ENCODE assay signal across 9 cellular contexts in genomic region chr19:11373885-11374448, GRCh38. TPM values are rescaled to one million over a fixed set of nuclear protein-coding genes. Genes with fewer than 3 reads are reported as not detected.
DNase-seq lines count a peak whose midpoint lies in the region; ATAC-seq and TF ChIP-seq lines count a peak whose summit lies in the region.
"Had no signal": no experiment of that assay in that cellular context is flagged by ENCODE, and none has a peak within 500 bp of the region (broad histone marks: within the 10 kb centered on the region; RNA-seq: fewer than 3 reads in every experiment).

No MANE protein-coding gene starts in this region.

- no peak overlapping the region for H3K4me3 Mint-ChIP-seq in effector memory CD8-positive, alpha-beta T cell
- H3K4me3 Mint-ChIP-seq: stimulated activated naive B cell treated with anti-CD40 and anti-IgM and Interleukin-4, amounts not matched to agents 10 μg/mL and 1 μg/mL and 100 μg/mL, for 72 hours had no signal

- H3K9ac ChIP-seq in KMS-11 = no peak overlapping the region; the same call in 1 of the 2 replicates
- no peak overlapping the region for H3K9ac ChIP-seq in mesendoderm (ENCODE audit: low read length)

- H3K36me3 Mint-ChIP-seq in effector memory CD8-positive, alpha-beta T cell (ENCODE audit: insufficient read depth) = peaks cover 6% of the 10 kb centered on the region

- no peak for ATAC-seq in HG03196 (IDR thresholded peaks at IDR 0.05; ENCODE audit: unreplicated experiment)
- ATAC-seq in effector memory CD8-positive, alpha-beta T cell (replicated peaks) = no peak

- no peak overlapping the region for H4K8ac ChIP-seq in mesendoderm (ENCODE audit: low read depth, low read length)

- no peaks in the 10 kb centered on the region for H3K9me3 Mint-ChIP-seq in effector memory CD8-positive, alpha-beta T cell

- no peak overlapping the region for H3K27ac Mint-ChIP-seq in effector memory CD8-positive, alpha-beta T cell

- H3K36me3 ChIP-seq in KMS-11 (ENCODE audit: insufficient read depth) = no peaks in the 10 kb centered on the region
- H3K36me3 ChIP-seq in mesendoderm (ENCODE audit: control insufficient read depth, insufficient read depth, low read length) = no peaks in the 10 kb centered on the region

- no peaks in the 10 kb centered on the region for H4K20me1 ChIP-seq in KMS-11 (ENCODE audit: insufficient read depth)

- no CpG with 5 or more reads among the region's 11 CpGs for WGBS in mesendoderm (ENCODE audit: extremely low coverage, insufficient coverage, low lambda C conversion rate)

- H4K5ac ChIP-seq in mesendoderm (ENCODE audit: low read length) = no peak overlapping the region

- H2AFZ ChIP-seq in KMS-11 (ENCODE audit: low read depth) = peak overlapping the region; percentile 58

- no peak overlapping the region for H2AK5ac ChIP-seq in mesendoderm (ENCODE audit: low read length)

- TF ChIP-seq CTCF in AG09309 (IDR thresholded peaks at IDR 0.05; ENCODE audit: control insufficient read depth, insufficient read depth, low read depth, low read length, missing control alignments) (no peak), KMS-11 (conservative IDR thresholded peaks at IDR 0.05; ENCODE audit: low read depth, low read length) (no peak), astrocyte of the spinal cord (IDR thresholded peaks at IDR 0.05; ENCODE audit: low read depth, low read length) (no peak)

- in situ Hi-C loops in astrocyte of the spinal cord (cut with HindIII; ENCODE audit: low sequenced_read_pairs) = no loop called here

- H3K4me1 ChIP-seq in KMS-11 (ENCODE audit: low read depth, poor library complexity, severe bottlenecking) = peaks cover 21% of the 10 kb centered on the region
- no peaks in the 10 kb centered on the region for H3K4me1 ChIP-seq in mesendoderm (ENCODE audit: control insufficient read depth, low read depth, low read length)

- H2BK5ac ChIP-seq in mesendoderm (ENCODE audit: low read length) = no peak overlapping the region

- H3K23ac ChIP-seq in mesendoderm (ENCODE audit: low read length) = no peak overlapping the region

- no peak overlapping the region for H3K27ac ChIP-seq in KMS-11
- H3K27ac ChIP-seq in mesendoderm (ENCODE audit: low read depth, low read length) = no peak overlapping the region

- H3K79me1 ChIP-seq in mesendoderm (ENCODE audit: low read length) = no peaks in the 10 kb centered on the region

- H2BK15ac ChIP-seq in mesendoderm (replicated peaks; ENCODE audit: low read depth) = no peak overlapping the region

- H3K27me3 ChIP-seq in KMS-11 (ENCODE audit: insufficient read depth, low read depth) (no peaks in the 10 kb centered on the region), mesendoderm (ENCODE audit: insufficient read depth, low read length, poor library complexity) (no peaks in the 10 kb centered on the region)

- no peaks in the 10 kb centered on the region for H3K79me2 ChIP-seq in KMS-11 (ENCODE audit: insufficient read depth, low read depth)
- H3K79me2 ChIP-seq in mesendoderm (ENCODE audit: control insufficient read depth, insufficient read depth, low read length) = no peaks in the 10 kb centered on the region

- peaks cover 13 to 17% of the 10 kb centered on the region in 2 donors for H3K4me1 Mint-ChIP-seq in effector memory CD8-positive, alpha-beta T cell (ENCODE audit: low read depth in 2 of 2)

- H3K4me2 ChIP-seq in KMS-11 (peak overlapping the region; percentile 79), mesendoderm (ENCODE audit: low read length) (peak overlapping the region; percentile 48)

- no peak overlapping the region for H3K56ac ChIP-seq in mesendoderm (ENCODE audit: low read length)

- no peak overlapping the region for H2BK120ac ChIP-seq in mesendoderm (ENCODE audit: low read depth, low read length)

- no peak overlapping the region for H3K18ac ChIP-seq in mesendoderm (ENCODE audit: low read length)

- H3K4me3 ChIP-seq in AG09309 (ENCODE audit: control insufficient read depth, low read depth, low read length) (peak overlapping the region; percentile 61), KMS-11 (IDR thresholded peaks at IDR 0.05; ENCODE audit: insufficient read depth, low read depth, low read length) (no peak overlapping the region), astrocyte of the spinal cord (ENCODE audit: low read depth, low read length) (peak overlapping the region; percentile 74), mesendoderm (ENCODE audit: low read length) (no peak overlapping the region)

- no peaks in the 10 kb centered on the region for H3K27me3 Mint-ChIP-seq in effector memory CD8-positive, alpha-beta T cell
- H3K27me3 Mint-ChIP-seq: stimulated activated naive B cell treated with anti-CD40 and anti-IgM and Interleukin-4, amounts not matched to agents 10 μg/mL and 1 μg/mL and 100 μg/mL, for 72 hours had no signal

- no peak overlapping the region for H3K4ac ChIP-seq in mesendoderm (ENCODE audit: low read depth, low read length)

- DNase-seq in AG09309 (ENCODE audit: low read depth) (no peak), astrocyte of the spinal cord (ENCODE audit: low read depth, low spot score) (no peak), mesendoderm (no peak), EL (no peak), NCI-H2171 (lab: John Stamatoyannopoulos, UW) (no peak)
- no peak for DNase-seq in effector memory CD8-positive, alpha-beta T cell

RNA-seq across cellular contexts. Expression of gene SWSAP1, which starts 0.5 kb away (rescaled TPM):
- 6.2 TPM for polyA plus RNA-seq in mesendoderm (2013, experiment 1 of 2)
- polyA plus RNA-seq in mesendoderm (2013, experiment 2 of 2) = 6.6 TPM

RNA-seq across cellular contexts. Expression of gene EPOR, which starts 10.1 kb away (rescaled TPM):
- 3.2 TPM for polyA plus RNA-seq in mesendoderm (2013, experiment 1 of 2)
- 3.1 TPM for polyA plus RNA-seq in mesendoderm (2013, experiment 2 of 2)

RNA-seq across cellular contexts. Expression of gene PLPPR2, which starts 18.7 kb away (rescaled TPM):
- 5.8 TPM for polyA plus RNA-seq in mesendoderm (2013, experiment 1 of 2)
- 5.9 TPM for polyA plus RNA-seq in mesendoderm (2013, experiment 2 of 2)

RNA-seq across cellular contexts. Expression of gene CCDC159, which starts 27.6 kb away (rescaled TPM):
- polyA plus RNA-seq in mesendoderm (2013, experiment 1 of 2) = 1.7 TPM
- polyA plus RNA-seq in mesendoderm (2013, experiment 2 of 2) = 2.0 TPM

RNA-seq across cellular contexts. Expression of gene TMEM205, which starts 27.9 kb away (rescaled TPM):
- polyA plus RNA-seq in mesendoderm (2013, experiment 1 of 2) = 85.8 TPM
- polyA plus RNA-seq in mesendoderm (2013, experiment 2 of 2) = 83.6 TPM

Comparison
In these comparisons a context has a peak if more than half of its experiments do, and no peak if none do; other contexts are left out.
1. H3K4me3 ChIP-seq: peak in AG09309 (single experiment) and astrocyte of the spinal cord (single experiment); none in KMS-11 (single experiment) and mesendoderm (single experiment).